Comparison of ENCODE assay signal across 8 cellular contexts in the genomic region with DNA sequence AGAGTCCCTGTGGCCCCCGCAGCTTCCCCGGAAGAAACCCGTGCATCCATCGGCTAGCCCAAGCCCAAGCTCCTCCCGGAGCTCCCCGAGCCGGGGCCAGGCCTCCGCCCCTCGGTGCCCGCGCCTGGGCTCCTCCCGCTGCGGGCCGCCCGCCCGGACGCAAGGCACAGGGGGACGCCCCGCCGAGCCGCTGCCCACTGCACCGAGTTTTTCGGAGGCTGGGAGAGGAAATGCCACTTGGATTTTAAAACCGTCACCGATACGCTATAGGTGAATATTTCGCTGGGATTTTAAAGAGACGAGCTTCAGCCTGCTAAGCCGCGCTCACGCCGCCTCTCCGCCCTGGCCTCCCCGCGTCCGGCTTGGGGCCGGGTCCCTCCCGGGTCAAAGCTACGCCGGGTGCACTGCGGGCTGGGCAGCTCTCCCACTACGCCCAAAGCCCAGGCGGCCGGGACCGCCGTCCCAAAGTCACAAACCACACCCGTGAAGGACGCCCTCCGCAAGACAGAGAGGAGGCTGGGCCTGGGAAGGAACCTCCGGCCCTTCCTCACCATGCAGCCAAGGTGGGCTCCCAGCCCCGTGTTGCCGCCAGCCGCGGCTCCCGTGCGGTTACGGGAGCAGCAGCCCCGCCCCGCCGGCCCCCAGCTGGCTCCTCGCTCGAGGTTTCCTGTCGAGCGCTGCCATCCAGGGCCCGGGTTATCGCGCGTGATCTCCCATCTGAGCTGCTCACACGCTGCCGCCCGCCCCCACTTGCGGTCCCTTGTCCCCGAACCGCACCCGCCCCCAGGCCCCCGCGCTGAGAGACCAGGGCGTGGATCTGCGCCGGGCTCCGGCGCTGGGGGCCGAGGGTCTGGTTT.
DNase-seq lines count a peak whose midpoint lies in the region; ATAC-seq, FAIRE-seq and TF ChIP-seq lines count a peak whose summit lies in the region.

No MANE protein-coding gene starts in this region.

- H3K4me2 ChIP-seq in BLaER1, result peak overlapping the region; percentile 98

- peak overlapping the region; percentile 73 for H3K4me3 ChIP-seq in BLaER1
- H3K4me3 ChIP-seq in Peyer's patch, result peak overlapping the region; percentile 50 to 83 (median 68)
- H3K4me3 ChIP-seq in fibroblast of villous mesenchyme (ENCODE audit: low read depth, low read length), result peak overlapping the region; percentile 70
- peak overlapping the region; percentile 63 for H3K4me3 ChIP-seq in suprapubic skin

- no peak for TF ChIP-seq EP300 in suprapubic skin (IDR thresholded peaks at IDR 0.05)

- no peaks in the 10 kb centered on the region for H3K9me3 Mint-ChIP-seq in activated T-helper 2 cell treated with anti-CD3 and anti-CD28 coated beads, Interferon-gamma antibody, Interleukin-2, Interleukin-4, amounts not matched to agents 10 μg/mL and 5 μg/mL and 100 μg/mL, durations not matched to agents 14 hours and 24 hours and 36 hours
- no peaks in the 10 kb centered on the region for H3K9me3 Mint-ChIP-seq in neural crest cell

- peaks cover 50% of the 10 kb centered on the region for H3K4me1 Mint-ChIP-seq in activated T-helper 2 cell treated with anti-CD3 and anti-CD28 coated beads, Interferon-gamma antibody, Interleukin-2, Interleukin-4, amounts not matched to agents 10 μg/mL and 5 μg/mL and 100 μg/mL, durations not matched to agents 14 hours and 24 hours and 36 hours (ENCODE audit: low read depth)
- peaks cover 19% of the 10 kb centered on the region for H3K4me1 Mint-ChIP-seq in neural crest cell

- 1% methylated on average over 14 of the region's 83 CpGs for WGBS in suprapubic skin

- H3K27ac Mint-ChIP-seq in activated T-helper 2 cell treated with anti-CD3 and anti-CD28 coated beads, Interferon-gamma antibody, Interleukin-2, Interleukin-4, amounts not matched to agents 10 μg/mL and 5 μg/mL and 100 μg/mL, durations not matched to agents 14 hours and 24 hours and 36 hours, result peak overlapping the region; percentile 51
- no peak overlapping the region for H3K27ac Mint-ChIP-seq in neural crest cell (ENCODE audit: unreplicated experiment)

- peaks cover 53% of the 10 kb centered on the region for H3K36me3 Mint-ChIP-seq in activated T-helper 2 cell treated with anti-CD3 and anti-CD28 coated beads, Interferon-gamma antibody, Interleukin-2, Interleukin-4, amounts not matched to agents 10 μg/mL and 5 μg/mL and 100 μg/mL, durations not matched to agents 14 hours and 24 hours and 36 hours (ENCODE audit: low read depth)
- no peaks in the 10 kb centered on the region for H3K36me3 Mint-ChIP-seq in neural crest cell (ENCODE audit: low read depth)

- H3K27me3 ChIP-seq in BLaER1 (peaks cover 3% of the 10 kb centered on the region; the same call in 1 of the 2 replicates), Peyer's patch (no peaks in the 10 kb centered on the region), suprapubic skin (no peaks in the 10 kb centered on the region)

- H3K36me3 ChIP-seq in BLaER1, result no peaks in the 10 kb centered on the region
- H3K36me3 ChIP-seq in Peyer's patch, result no peaks in the 10 kb centered on the region
- H3K36me3 ChIP-seq in suprapubic skin, result no peaks in the 10 kb centered on the region

- H3K27ac ChIP-seq in BLaER1 (peak overlapping the region; percentile 66), Peyer's patch (peak overlapping the region; percentile 66 to 78 (median 72)), suprapubic skin (peak overlapping the region; percentile 62)

- H3K4me3 Mint-ChIP-seq in activated T-helper 2 cell treated with anti-CD3 and anti-CD28 coated beads, Interferon-gamma antibody, Interleukin-2, Interleukin-4, amounts not matched to agents 10 μg/mL and 5 μg/mL and 100 μg/mL, durations not matched to agents 14 hours and 24 hours and 36 hours (ENCODE audit: low read depth), result peak overlapping the region; percentile 77
- peak overlapping the region; percentile 61 for H3K4me3 Mint-ChIP-seq in neural crest cell

- ATAC-seq in HG03520 (IDR thresholded peaks at IDR 0.05; ENCODE audit: unreplicated experiment), result peak; percentile 49

- H3K4me1 ChIP-seq in BLaER1 (peaks cover 13% of the 10 kb centered on the region), Peyer's patch (peaks cover 0 to 7% (median 2%) of the 10 kb centered on the region in 4 donors), suprapubic skin (peaks cover 15% of the 10 kb centered on the region)

- H3K9me3 ChIP-seq in BLaER1 (no peaks in the 10 kb centered on the region), Peyer's patch (no peaks in the 10 kb centered on the region), suprapubic skin (no peaks in the 10 kb centered on the region)

- H4K20me1 ChIP-seq in BLaER1, result no peaks in the 10 kb centered on the region

- DNase-seq in GM19239 (ENCODE audit: insufficient read length, low spot score), result peak; percentile 61
- peak; percentile 70 to 89 (median 81) for DNase-seq in Peyer's patch
- peak; percentile 77 for DNase-seq in activated T-helper 2 cell treated with anti-CD3 and anti-CD28 coated beads, Interferon-gamma antibody, Interleukin-2, Interleukin-4, amounts not matched to agents 10 μg/mL and 5 μg/mL and 100 μg/mL, durations not matched to agents 14 hours and 24 hours and 36 hours (ENCODE audit: low spot score)
- DNase-seq in fibroblast of villous mesenchyme (ENCODE audit: low read depth), result peak; percentile 12
- peak; percentile 40 for DNase-seq in neural crest cell (ENCODE audit: low read depth, low spot score)
- DNase-seq in suprapubic skin (ENCODE audit: low spot score in 2 of 2), result peak; percentile 84 to 87

- FAIRE-seq in GM19239 (lab: Jason Lieb, UNC), result no peak

- peak overlapping the region; percentile 76 for H3K9ac ChIP-seq in BLaER1

- intact Hi-C loops in activated T-helper 2 cell treated with anti-CD3 and anti-CD28 coated beads, Interferon-gamma antibody, Interleukin-2, Interleukin-4, amounts not matched to agents 10 μg/mL and 5 μg/mL and 100 μg/mL, durations not matched to agents 14 hours and 24 hours and 36 hours (cut with micrococcal nuclease), result loop anchor here (1.0 to 5.0 kb wide), 2 partner anchors 63 to 172 kb away; a partner anchor contains a TSS

- TF ChIP-seq CTCF in Peyer's patch (IDR thresholded peaks at IDR 0.05) (no peak), fibroblast of villous mesenchyme (IDR thresholded peaks at IDR 0.05; ENCODE audit: insufficient read depth, low read depth, low read length) (no peak), neural crest cell (conservative IDR thresholded peaks at IDR 0.05) (no peak), suprapubic skin (IDR thresholded peaks at IDR 0.05) (no peak)

- TF ChIP-seq POLR2A in Peyer's patch (IDR thresholded peaks at IDR 0.05) (no peak), suprapubic skin (IDR thresholded peaks at IDR 0.05) (no peak)

- no peaks in the 10 kb centered on the region for H3K27me3 Mint-ChIP-seq in activated T-helper 2 cell treated with anti-CD3 and anti-CD28 coated beads, Interferon-gamma antibody, Interleukin-2, Interleukin-4, amounts not matched to agents 10 μg/mL and 5 μg/mL and 100 μg/mL, durations not matched to agents 14 hours and 24 hours and 36 hours (ENCODE audit: low read depth)
- H3K27me3 Mint-ChIP-seq in neural crest cell (ENCODE audit: low read depth), result peaks cover 2% of the 10 kb centered on the region

Comparison
In these comparisons a context has a peak if more than half of its experiments do, and no peak if none do; other contexts are left out.
1. Peak in every context shown above with its lines: DNase-seq, ATAC-seq, H3K4me3 ChIP-seq and H3K27ac ChIP-seq.
2. DNase-seq: peak in every context shown above with its lines; median percentile 86 in suprapubic skin; 81 in Peyer's patch; 77 in activated T-helper 2 cell treated with anti-CD3 and anti-CD28 coated beads, Interferon-gamma antibody, Interleukin-2, Interleukin-4, amounts not matched to agents 10 μg/mL and 5 μg/mL and 100 μg/mL, durations not matched to agents 14 hours and 24 hours and 36 hours; 61 in GM19239; 40 in neural crest cell; 12 in fibroblast of villous mesenchyme.